ENCODE assay signal across 2 cellular contexts in genomic region chr14:42642787-42643186, GRCh38.
TF ChIP-seq lines count a peak whose summit lies in the region.

No MANE protein-coding gene starts in this region.

TF ChIP-seq in HepG2, 621 proteins besides CTCF, POLR2A, EP300 and RAD21:
- TF ChIP-seq RNF219 (CRISPR knock-in tag; IDR thresholded peaks at IDR 0.05) (no peak), CEBPB (IDR thresholded peaks at IDR 0.05; ENCODE audit: borderline replicate concordance, low read depth, low read length) (peak; percentile 76; the same call in 1 of the 2 replicates)

TF ChIP-seq in IMR-90, 13 proteins besides CTCF, POLR2A, EP300 and RAD21:
- TF ChIP-seq CHD1 (IDR thresholded peaks at IDR 0.05; ENCODE audit: low read depth, low read length) (no peak), USF2 (IDR thresholded peaks at IDR 0.05; ENCODE audit: low read depth, low read length) (no peak), RFX5 (IDR thresholded peaks at IDR 0.05; ENCODE audit: low read depth, low read length) (no peak), MAFK (IDR thresholded peaks at IDR 0.05; ENCODE audit: low read depth, low read length) (no peak), SMC3 (IDR thresholded peaks at IDR 0.05; ENCODE audit: low read depth, low read length) (no peak), MAZ (IDR thresholded peaks at IDR 0.05; ENCODE audit: borderline replicate concordance, low read depth, low read length) (no peak), CEBPB (IDR thresholded peaks at IDR 0.05; ENCODE audit: low read depth, low read length) (peak; percentile 66), FOS (IDR thresholded peaks at IDR 0.05; ENCODE audit: low read depth, low read length) (no peak), NFE2L2 (IDR thresholded peaks at IDR 0.05; ENCODE audit: low read depth, low read length) (no peak)
